In the genomic region with DNA sequence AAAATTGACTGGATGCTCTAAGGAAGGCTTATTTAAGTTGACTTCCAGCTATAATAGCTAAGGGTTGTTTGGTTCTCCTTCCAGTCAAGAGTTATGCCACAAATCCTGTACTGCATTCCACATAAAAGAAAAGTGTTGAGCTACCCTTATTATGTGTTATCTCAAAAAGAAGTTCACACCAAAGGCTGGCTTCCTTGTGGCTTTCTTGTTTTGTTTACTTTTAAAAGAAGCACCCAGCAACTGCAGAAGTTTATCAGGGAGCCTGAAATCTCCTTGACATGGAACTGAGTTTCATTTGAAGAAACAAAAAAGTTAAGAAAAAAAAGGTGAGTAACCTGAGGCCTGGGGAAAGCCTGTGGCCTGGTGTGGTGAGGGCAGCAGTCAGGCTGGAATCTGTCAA, we compare ENCODE assay signal across 20 cellular contexts. TPM values are rescaled to one million over a fixed set of nuclear protein-coding genes. Genes with fewer than 3 reads are reported as not detected.
DNase-seq lines count a peak whose midpoint lies in the region; ATAC-seq and TF ChIP-seq lines count a peak whose summit lies in the region.
"Had no signal": no experiment of that assay in that cellular context is flagged by ENCODE, and none has a peak within 500 bp of the region (broad histone marks: within the 10 kb centered on the region; RNA-seq: fewer than 3 reads in every experiment).

No MANE protein-coding gene starts in this region.

- H2BK5ac ChIP-seq in mesendoderm (ENCODE audit: low read length) = no peak overlapping the region

- H3K18ac ChIP-seq in mesendoderm (ENCODE audit: low read length) = no peak overlapping the region

- intact Hi-C loops in mucosa of descending colon (cut with DNase I, micrococcal nuclease) = loop anchor here in 1 of 2 donors (10.0 kb wide), 1 partner anchor 117 kb away; no protein-coding TSS in a partner anchor

- no peak overlapping the region for H2BK120ac ChIP-seq in mesendoderm (ENCODE audit: low read depth, low read length)

- H3K4me3 ChIP-seq in Loucy (ENCODE audit: low read length, poor library complexity, severe bottlenecking) (no peak overlapping the region), mesendoderm (ENCODE audit: low read length) (no peak overlapping the region), smooth muscle cell (no peak overlapping the region), hepatocyte (no peak overlapping the region), mucosa of descending colon (no peak overlapping the region), coronary artery (no peak overlapping the region)
- H3K4me3 ChIP-seq: BLaER1, GM12878 had no signal

- H4K20me1 ChIP-seq in Loucy (ENCODE audit: insufficient read depth, low read length, poor library complexity, severe bottlenecking) = no peaks in the 10 kb centered on the region
- no peaks in the 10 kb centered on the region for H4K20me1 ChIP-seq in smooth muscle cell (ENCODE audit: low read depth)
- no peaks in the 10 kb centered on the region for H4K20me1 ChIP-seq in hepatocyte (ENCODE audit: insufficient read depth, poor library complexity, severe bottlenecking)
- H4K20me1 ChIP-seq: BLaER1 had no signal

- H2AFZ ChIP-seq in Loucy (ENCODE audit: low read length) = no peak overlapping the region
- no peak overlapping the region for H2AFZ ChIP-seq in smooth muscle cell (ENCODE audit: low read depth)
- H2AFZ ChIP-seq in hepatocyte = no peak overlapping the region

- H4K8ac ChIP-seq in mesendoderm (ENCODE audit: low read depth, low read length) = no peak overlapping the region

- CTCF ChIA-PET in HEK293T (lab: Yijun Ruan, JAX) = no interaction called here

- H3K56ac ChIP-seq in mesendoderm (ENCODE audit: low read length) = no peak overlapping the region

- no peaks in the 10 kb centered on the region for H3F3A ChIP-seq in Loucy (ENCODE audit: low read depth)
- H3F3A ChIP-seq in smooth muscle cell (ENCODE audit: low read depth) = no peaks in the 10 kb centered on the region

- H3K9ac ChIP-seq in Loucy (ENCODE audit: low read depth, low read length, poor library complexity, severe bottlenecking) (no peak overlapping the region), mesendoderm (ENCODE audit: low read length) (no peak overlapping the region), smooth muscle cell (ENCODE audit: low read depth) (no peak overlapping the region)
- H3K9ac ChIP-seq: BLaER1 had no signal

- H3K23ac ChIP-seq in mesendoderm (ENCODE audit: low read length) = no peak overlapping the region

- H3K79me1 ChIP-seq in mesendoderm (ENCODE audit: low read length) = no peaks in the 10 kb centered on the region

- peak; percentile 45 for DNase-seq in astrocyte of the hippocampus (ENCODE audit: low read depth, low spot score)
- peak; percentile 29 for DNase-seq in mesendoderm
- DNase-seq in smooth muscle cell (lab: John Stamatoyannopoulos, UW; ENCODE audit: unreplicated experiment) = no peak
- no peak for DNase-seq in HEK293T (ENCODE audit: extremely low spot score)
- DNase-seq in hepatocyte (ENCODE audit: low spot score) = no peak
- DNase-seq in mucosa of descending colon = no peak
- no peak for DNase-seq in coronary artery (ENCODE audit: low spot score)
- DNase-seq: 8988T; ACHN; BE2C; C1 segment of cervical spinal cord; Caco-2; Calu3; CD4-positive, alpha-beta T cell; CD8-positive, alpha-beta T cell; DMS79 treated with DMSO at 0.1 percent for 48 hours; GF-D8 had no signal

- TF ChIP-seq CTCF in Loucy (conservative IDR thresholded peaks at IDR 0.05; ENCODE audit: low read length) (no peak), smooth muscle cell (IDR thresholded peaks at IDR 0.05; ENCODE audit: borderline replicate concordance, insufficient read depth, poor library complexity, severe bottlenecking) (no peak), hepatocyte (IDR thresholded peaks at IDR 0.05; ENCODE audit: poor library complexity) (no peak), mucosa of descending colon (IDR thresholded peaks at IDR 0.05) (no peak), coronary artery (IDR thresholded peaks at IDR 0.05) (no peak)

- H3K9me3 ChIP-seq in Loucy (ENCODE audit: insufficient read depth, low read depth, low read length) = no peaks in the 10 kb centered on the region
- H3K9me3 ChIP-seq in smooth muscle cell (replicated peaks; ENCODE audit: low read depth) = no peaks in the 10 kb centered on the region
- no peaks in the 10 kb centered on the region for H3K9me3 ChIP-seq in hepatocyte (ENCODE audit: low read depth)
- no peaks in the 10 kb centered on the region for H3K9me3 ChIP-seq in mucosa of descending colon
- H3K9me3 ChIP-seq: BE2C, BLaER1, Caco-2 had no signal

- no peak overlapping the region for H2BK15ac ChIP-seq in mesendoderm (replicated peaks; ENCODE audit: low read depth)

- H3K9me2 ChIP-seq in Loucy (replicated peaks; ENCODE audit: low read depth, low read length) = no peaks in the 10 kb centered on the region
- no peaks in the 10 kb centered on the region for H3K9me2 ChIP-seq in hepatocyte (replicated peaks; ENCODE audit: insufficient read depth)

- H3K36me3 ChIP-seq in Loucy (ENCODE audit: insufficient read depth, low read length) (peaks cover 67% of the 10 kb centered on the region), mesendoderm (ENCODE audit: control insufficient read depth, insufficient read depth, low read length) (no peaks in the 10 kb centered on the region), smooth muscle cell (ENCODE audit: low read depth) (no peaks in the 10 kb centered on the region), hepatocyte (replicated peaks; ENCODE audit: insufficient read depth, low read depth) (no peaks in the 10 kb centered on the region), mucosa of descending colon (ENCODE audit: low read depth) (no peaks in the 10 kb centered on the region)
- H3K36me3 ChIP-seq: BE2C, BLaER1 had no signal

- H3K27me3 ChIP-seq in Loucy (ENCODE audit: insufficient read depth, low read length, poor library complexity, severe bottlenecking) (no peaks in the 10 kb centered on the region), mesendoderm (ENCODE audit: insufficient read depth, low read length, poor library complexity) (no peaks in the 10 kb centered on the region), smooth muscle cell (ENCODE audit: low read depth) (no peaks in the 10 kb centered on the region), hepatocyte (no peaks in the 10 kb centered on the region)
- H3K27me3 ChIP-seq: BE2C, BLaER1 had no signal

- no peak overlapping the region for H3K27ac ChIP-seq in mesendoderm (ENCODE audit: low read depth, low read length)
- H3K27ac ChIP-seq in smooth muscle cell (ENCODE audit: low read depth) = peak overlapping the region; percentile 38
- no peak overlapping the region for H3K27ac ChIP-seq in hepatocyte
- no peak overlapping the region for H3K27ac ChIP-seq in coronary artery
- H3K27ac ChIP-seq: BLaER1 had no signal

- ATAC-seq in mucosa of descending colon = no peak
- ATAC-seq: CD8-positive, alpha-beta T cell; GM12878 had no signal

- peaks cover 92% of the 10 kb centered on the region for H3K79me2 ChIP-seq in Loucy (ENCODE audit: insufficient read depth, low read length)
- no peaks in the 10 kb centered on the region for H3K79me2 ChIP-seq in mesendoderm (ENCODE audit: control insufficient read depth, insufficient read depth, low read length)
- no peaks in the 10 kb centered on the region for H3K79me2 ChIP-seq in smooth muscle cell (ENCODE audit: low read depth)
- no peaks in the 10 kb centered on the region for H3K79me2 ChIP-seq in hepatocyte

- H4K5ac ChIP-seq in mesendoderm (ENCODE audit: low read length) = no peak overlapping the region

- POLR2A ChIA-PET in HEK293T (lab: Yijun Ruan, JAX) = no interaction called here

- no peak overlapping the region for H2AK5ac ChIP-seq in mesendoderm (ENCODE audit: low read length)

- H3K4me2 ChIP-seq in Loucy (ENCODE audit: low read depth, low read length, poor library complexity, severe bottlenecking) = peak overlapping the region; percentile 4
- no peak overlapping the region for H3K4me2 ChIP-seq in mesendoderm (ENCODE audit: low read length)
- no peak overlapping the region for H3K4me2 ChIP-seq in smooth muscle cell
- H3K4me2 ChIP-seq in hepatocyte = no peak overlapping the region
- H3K4me2 ChIP-seq: BLaER1 had no signal

- H3K4me1 ChIP-seq in Loucy (ENCODE audit: insufficient read depth, low read length, poor library complexity, severe bottlenecking) = peaks cover 71% of the 10 kb centered on the region
- H3K4me1 ChIP-seq in mesendoderm (ENCODE audit: control insufficient read depth, low read depth, low read length) = no peaks in the 10 kb centered on the region
- no peaks in the 10 kb centered on the region for H3K4me1 ChIP-seq in smooth muscle cell (ENCODE audit: low read depth)
- peaks cover 33% of the 10 kb centered on the region for H3K4me1 ChIP-seq in hepatocyte (ENCODE audit: insufficient read depth)
- H3K4me1 ChIP-seq in mucosa of descending colon (ENCODE audit: low read depth) = peaks cover 28% of the 10 kb centered on the region
- H3K4me1 ChIP-seq: BE2C, BLaER1 had no signal

- no peak overlapping the region for H3K4ac ChIP-seq in mesendoderm (ENCODE audit: low read depth, low read length)

TF ChIP-seq in HEK293T, 16 proteins besides CTCF, POLR2A, EP300 and RAD21:
- no peak for TF ChIP-seq PKNOX1 (IDR thresholded peaks at IDR 0.05)

RNA-seq across cellular contexts. Expression of gene MGLL, which starts 10.2 kb away (rescaled TPM):
- polyA plus RNA-seq in mesendoderm (2013, experiment 1 of 2) = 0.17 TPM
- 0.20 TPM for polyA plus RNA-seq in mesendoderm (2013, experiment 2 of 2)
- total RNA-seq in smooth muscle cell = 4.4 and 13.6 TPM in 2 replicates
- 22.5 and 37.3 TPM in 2 replicates for polyA plus RNA-seq in smooth muscle cell
- 5.4 and 7.3 TPM in 2 replicates for total RNA-seq in hepatocyte
- 19.5 and 21.4 TPM in 2 replicates for polyA plus RNA-seq in hepatocyte
- 100 to 1,000 TPM; 212 to 515 (median 221) TPM for total RNA-seq in mucosa of descending colon

Comparison
In these comparisons a context has a peak if more than half of its experiments do, and no peak if none do; other contexts are left out.
1. DNase-seq: peak in astrocyte of the hippocampus (single experiment) and mesendoderm (single experiment); none in smooth muscle cell (single experiment), HEK293T (single experiment), hepatocyte (single experiment), mucosa of descending colon (0 of 3) and coronary artery (single experiment).
2. RNA of gene MGLL, which starts 10.2 kb away (total RNA-seq): 212 to 515 TPM in mucosa of descending colon; 4.4 to 13.6 TPM in smooth muscle cell and 5.4 to 7.3 TPM in hepatocyte; every median in the first group is over 10 times any median in the second.